2 cellular contexts compared by ENCODE assay signal in genomic region chr15:74735305-74735704, GRCh38.
TF ChIP-seq lines count a peak whose summit lies in the region.

No MANE protein-coding gene starts in this region.

TF ChIP-seq in K562, 482 proteins besides CTCF, POLR2A, EP300 and RAD21:
- TF ChIP-seq GATAD2B (IDR thresholded peaks at IDR 0.05; ENCODE audit: borderline replicate concordance) (no peak), ZNF3 (CRISPR knock-in tag; IDR thresholded peaks at IDR 0.05) (no peak), NEUROD1 (IDR thresholded peaks at IDR 0.05; ENCODE audit: borderline replicate concordance, low read depth, low read length, partially characterized antibody) (no peak), XRCC4 (IDR thresholded peaks at IDR 0.05; ENCODE audit: extremely low read depth, insufficient read depth, insufficient read length) (no peak), XRCC5 (IDR thresholded peaks at IDR 0.05; ENCODE audit: low read depth, low read length) (no peak), ZFP30 (CRISPR knock-in tag; IDR thresholded peaks at IDR 0.05; ENCODE audit: borderline replicate concordance) (no peak), SIX5 (IDR thresholded peaks at IDR 0.05; ENCODE audit: borderline replicate concordance in 1 of 2, insufficient read depth in 1 of 2, low read depth in 1 of 2, low read length in 2 of 2) (no peak), NUFIP1 (IDR thresholded peaks at IDR 0.05; ENCODE audit: partially characterized antibody) (no peak), PML (IDR thresholded peaks at IDR 0.05; ENCODE audit: low read length) (no peak), ZNF764 (CRISPR knock-in tag; IDR thresholded peaks at IDR 0.05; ENCODE audit: low read depth) (no peak)
- TF ChIP-seq, protein P1, sequence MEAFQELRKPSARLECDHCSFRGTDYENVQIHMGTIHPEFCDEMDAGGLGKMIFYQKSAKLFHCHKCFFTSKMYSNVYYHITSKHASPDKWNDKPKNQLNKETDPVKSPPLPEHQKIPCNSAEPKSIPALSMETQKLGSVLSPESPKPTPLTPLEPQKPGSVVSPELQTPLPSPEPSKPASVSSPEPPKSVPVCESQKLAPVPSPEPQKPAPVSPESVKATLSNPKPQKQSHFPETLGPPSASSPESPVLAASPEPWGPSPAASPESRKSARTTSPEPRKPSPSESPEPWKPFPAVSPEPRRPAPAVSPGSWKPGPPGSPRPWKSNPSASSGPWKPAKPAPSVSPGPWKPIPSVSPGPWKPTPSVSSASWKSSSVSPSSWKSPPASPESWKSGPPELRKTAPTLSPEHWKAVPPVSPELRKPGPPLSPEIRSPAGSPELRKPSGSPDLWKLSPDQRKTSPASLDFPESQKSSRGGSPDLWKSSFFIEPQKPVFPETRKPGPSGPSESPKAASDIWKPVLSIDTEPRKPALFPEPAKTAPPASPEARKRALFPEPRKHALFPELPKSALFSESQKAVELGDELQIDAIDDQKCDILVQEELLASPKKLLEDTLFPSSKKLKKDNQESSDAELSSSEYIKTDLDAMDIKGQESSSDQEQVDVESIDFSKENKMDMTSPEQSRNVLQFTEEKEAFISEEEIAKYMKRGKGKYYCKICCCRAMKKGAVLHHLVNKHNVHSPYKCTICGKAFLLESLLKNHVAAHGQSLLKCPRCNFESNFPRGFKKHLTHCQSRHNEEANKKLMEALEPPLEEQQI (IDR thresholded peaks at IDR 0.05), result no peak
- TF ChIP-seq, protein P2, sequence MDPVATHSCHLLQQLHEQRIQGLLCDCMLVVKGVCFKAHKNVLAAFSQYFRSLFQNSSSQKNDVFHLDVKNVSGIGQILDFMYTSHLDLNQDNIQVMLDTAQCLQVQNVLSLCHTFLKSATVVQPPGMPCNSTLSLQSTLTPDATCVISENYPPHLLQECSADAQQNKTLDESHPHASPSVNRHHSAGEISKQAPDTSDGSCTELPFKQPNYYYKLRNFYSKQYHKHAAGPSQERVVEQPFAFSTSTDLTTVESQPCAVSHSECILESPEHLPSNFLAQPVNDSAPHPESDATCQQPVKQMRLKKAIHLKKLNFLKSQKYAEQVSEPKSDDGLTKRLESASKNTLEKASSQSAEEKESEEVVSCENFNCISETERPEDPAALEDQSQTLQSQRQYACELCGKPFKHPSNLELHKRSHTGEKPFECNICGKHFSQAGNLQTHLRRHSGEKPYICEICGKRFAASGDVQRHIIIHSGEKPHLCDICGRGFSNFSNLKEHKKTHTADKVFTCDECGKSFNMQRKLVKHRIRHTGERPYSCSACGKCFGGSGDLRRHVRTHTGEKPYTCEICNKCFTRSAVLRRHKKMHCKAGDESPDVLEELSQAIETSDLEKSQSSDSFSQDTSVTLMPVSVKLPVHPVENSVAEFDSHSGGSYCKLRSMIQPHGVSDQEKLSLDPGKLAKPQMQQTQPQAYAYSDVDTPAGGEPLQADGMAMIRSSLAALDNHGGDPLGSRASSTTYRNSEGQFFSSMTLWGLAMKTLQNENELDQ (CRISPR knock-in tag; IDR thresholded peaks at IDR 0.05; ENCODE audit: borderline replicate concordance), result no peak

TF ChIP-seq in HepG2, 621 proteins besides CTCF, POLR2A, EP300 and RAD21:
- no peak for TF ChIP-seq SKI (IDR thresholded peaks at IDR 0.05; ENCODE audit: partially characterized antibody)
- TF ChIP-seq CEBPB (IDR thresholded peaks at IDR 0.05; ENCODE audit: borderline replicate concordance, low read depth, low read length), result 0 out of 2 replicates have a peak, but pooled peaks have one; percentile 33
